Comparison of ENCODE assay signal across 20 cellular contexts in the genomic region with DNA sequence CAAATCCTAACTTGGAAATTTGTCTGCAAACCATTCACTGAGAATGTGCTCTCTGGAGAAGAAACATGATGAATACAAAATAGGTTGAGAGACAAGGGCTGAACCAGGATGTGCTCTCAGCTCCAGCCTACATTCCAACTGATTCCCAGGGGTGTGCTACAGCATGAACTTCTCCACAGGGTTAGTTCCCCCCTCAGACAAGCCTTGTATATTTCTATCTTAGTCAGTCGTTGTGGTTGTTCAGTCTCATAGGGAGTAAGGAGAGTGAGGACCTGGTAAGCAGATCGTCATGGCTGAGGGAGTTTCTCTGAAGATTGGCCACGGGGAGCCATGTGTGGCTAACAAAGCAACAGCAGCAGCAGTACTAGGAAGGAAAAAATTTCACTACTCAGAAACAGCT.
"Had no signal": no experiment of that assay in that cellular context is flagged by ENCODE, and none has a peak within 500 bp of the region (broad histone marks: within the 10 kb centered on the region; RNA-seq: fewer than 3 reads in every experiment).

No MANE protein-coding gene starts in this region.

- H3K27ac ChIP-seq: lower lobe of right lung had no signal

- H3K4me1 ChIP-seq: lower lobe of right lung had no signal

- H3K36me3 ChIP-seq: lower lobe of right lung had no signal

- H3K4me3 ChIP-seq: lower lobe of right lung had no signal

- ATAC-seq: activated CD8-positive, alpha-beta T cell treated with anti-CD3 and anti-CD28 coated beads, Interleukin-2, amount 10 ng/mL, durations not matched to agents 7 days and 5 days; activated T-cell treated with anti-CD3 and anti-CD28 coated beads, Interleukin-2, amount 50 U/mL, for 4 hours; left cardiac atrium; lower lobe of right lung; natural killer cell; T-cell had no signal

- DNase-seq: activated CD4-positive, alpha-beta T cell treated with anti-CD3 and anti-CD28 coated beads, Interleukin-2, amount 10 ng/mL, durations not matched to agents 7 days and 5 days; activated CD8-positive, alpha-beta memory T cell treated with anti-CD3 and anti-CD28 coated beads, Interleukin-2, amount 50 U/mL, for 4 hours; activated CD8-positive, alpha-beta T cell treated with anti-CD3 and anti-CD28 coated beads, Interleukin-2, amount 10 ng/mL, durations not matched to agents 7 days and 5 days; activated effector memory CD4-positive, alpha-beta T cell treated with anti-CD3 and anti-CD28 coated beads, Interleukin-2, amount 50 U/mL, for 16 hours; activated naive CD4-positive, alpha-beta T cell treated with anti-CD3 and anti-CD28 coated beads, Interleukin-2, amount 50 U/mL, for 16 hours; activated T-cell treated with anti-CD3 and anti-CD28 coated beads, Interleukin-2, amount 50 U/mL, for 4 hours; aorta; cerebellar nuclear complex; dermis blood vessel endothelial cell; effector memory CD4-positive, alpha-beta T cell; left cardiac atrium; lower lobe of right lung; natural killer cell; occipital lobe; posterior cingulate gyrus; stimulated activated CD4-positive, alpha-beta T cell treated with anti-CD3 and anti-CD28 coated beads, Interleukin-12 subunit alpha, Interleukin-12 subunit beta, amount 100 ng/mL, for 4 hours; stimulated activated CD4-positive, alpha-beta T cell treated with anti-CD3 and anti-CD28 coated beads, Interleukin-1b, Interleukin-23, amount 100 ng/mL, for 48 hours; stimulated activated CD8-positive, alpha-beta memory T cell treated with anti-CD3 and anti-CD28 coated beads, Interleukin-4, amount 100 ng/mL, for 48 hours; stimulated activated naive CD4-positive, alpha-beta T cell; T-cell had no signal
